8 cellular contexts compared by ENCODE assay signal in the genomic region with DNA sequence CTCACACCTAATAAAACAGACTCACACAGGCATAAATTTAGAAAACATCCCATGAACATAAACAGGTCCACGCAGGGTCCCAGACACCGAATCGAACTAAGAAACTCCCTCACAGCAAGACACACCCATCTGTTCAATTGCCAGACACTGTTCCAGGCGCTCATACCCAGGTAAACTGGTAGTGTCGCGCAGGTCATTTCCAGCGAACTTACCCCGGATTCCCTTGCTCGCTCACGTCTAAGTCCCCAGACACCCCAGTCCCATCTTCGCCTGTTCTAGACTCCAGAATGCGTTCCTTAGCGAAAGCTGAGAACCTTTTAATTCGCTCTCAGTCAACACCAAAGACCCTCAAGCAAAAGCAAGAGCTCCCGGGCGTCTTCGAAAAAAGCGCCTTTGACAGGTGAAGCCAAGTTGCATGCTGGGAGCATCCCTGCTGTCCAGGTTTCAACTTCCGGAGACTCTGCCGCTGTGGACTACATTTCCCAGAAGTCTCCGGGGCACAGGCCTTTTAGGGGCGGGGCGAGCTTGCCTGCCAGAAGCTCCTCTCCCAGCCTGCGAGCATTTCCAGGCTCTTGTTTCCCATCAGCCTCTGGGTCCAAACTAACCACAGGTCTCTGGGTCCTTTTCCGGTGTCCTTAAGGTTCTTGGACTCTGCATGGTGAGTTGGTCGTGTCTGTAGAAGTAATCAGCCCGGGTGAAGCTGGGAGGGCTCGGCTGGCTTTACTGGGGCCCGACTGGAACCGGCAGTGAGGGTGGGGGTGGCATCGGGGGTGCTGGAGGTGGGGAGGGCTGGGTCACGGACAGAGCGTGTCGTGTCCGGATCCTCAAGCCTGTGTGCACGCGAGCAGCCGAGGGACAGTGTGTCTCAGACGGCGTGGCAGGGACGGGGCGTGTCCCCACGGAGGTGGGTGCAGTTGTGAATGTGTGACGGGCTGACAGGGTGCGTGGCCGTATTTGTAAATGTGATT. TPM values are rescaled to one million over a fixed set of nuclear protein-coding genes. Genes with fewer than 3 reads are reported as not detected.
A peak's percentile ranks its signal among the peaks of the same experiment; 100 is the strongest.
DNase-seq lines count a peak whose midpoint lies in the region; ATAC-seq and TF ChIP-seq lines count a peak whose summit lies in the region.

Gene ZNF283, plus strand, starts transcription at position 535 of the 968 bp plus-strand sequence. CDS start 6,184 bp downstream, outside the sequence.

- DNase-seq in CD8-positive, alpha-beta memory T cell = peak; percentile 61 to 85 (median 77)
- DNase-seq in KG1 (lab: John Stamatoyannopoulos, UW) = peak; percentile 72
- DNase-seq in RKO (ENCODE audit: low spot score) = peak; percentile 94
- DNase-seq in activated T-helper 1 cell treated with anti-CD3 and anti-CD28 coated beads, Interleukin-2, amount 50 U/mL, for 16 hours (ENCODE audit: low read depth in 1 of 2, low spot score in 1 of 2) = peak; percentile 52 to 71
- peak; percentile 92 for DNase-seq in fibroblast of pulmonary artery (ENCODE audit: low read depth)
- DNase-seq in naive thymus-derived CD8-positive, alpha-beta T cell = peak; percentile 65 to 91 (median 80)

- peaks cover 2% of the 10 kb centered on the region for H3K36me3 ChIP-seq in CD8-positive, alpha-beta memory T cell (ENCODE audit: insufficient read depth, low read length)

- peaks cover 14 to 34% (median 24%) of the 10 kb centered on the region in 3 donors for H3K36me3 Mint-ChIP-seq in CD8-positive, alpha-beta memory T cell
- H3K36me3 Mint-ChIP-seq in naive thymus-derived CD8-positive, alpha-beta T cell = peaks cover 11 to 33% (median 33%) of the 10 kb centered on the region in 3 donors
- peaks cover 32% of the 10 kb centered on the region for H3K36me3 Mint-ChIP-seq in stimulated activated memory B cell treated with anti-CD40 and anti-IgM and Interleukin-4, amounts not matched to agents 10 μg/mL and 1 μg/mL and 100 μg/mL, for 72 hours

- H3K27me3 Mint-ChIP-seq in CD8-positive, alpha-beta memory T cell = peaks cover 8 to 10% of the 10 kb centered on the region in 2 donors
- H3K27me3 Mint-ChIP-seq in naive thymus-derived CD8-positive, alpha-beta T cell = peaks cover 0 to 16% (median 0%) of the 10 kb centered on the region in 5 donors
- no peaks in the 10 kb centered on the region for H3K27me3 Mint-ChIP-seq in stimulated activated memory B cell treated with anti-CD40 and anti-IgM and Interleukin-4, amounts not matched to agents 10 μg/mL and 1 μg/mL and 100 μg/mL, for 72 hours

- peaks cover 0 to 2% (median 0%) of the 10 kb centered on the region in 5 donors for H3K9me3 Mint-ChIP-seq in CD8-positive, alpha-beta memory T cell
- H3K9me3 Mint-ChIP-seq in naive thymus-derived CD8-positive, alpha-beta T cell = peaks cover 0 to 12% (median 4%) of the 10 kb centered on the region in 9 donors
- peaks cover 15% of the 10 kb centered on the region for H3K9me3 Mint-ChIP-seq in stimulated activated memory B cell treated with anti-CD40 and anti-IgM and Interleukin-4, amounts not matched to agents 10 μg/mL and 1 μg/mL and 100 μg/mL, for 72 hours

- no peak for TF ChIP-seq CTCF in fibroblast of pulmonary artery (IDR thresholded peaks at IDR 0.05; ENCODE audit: low read length, missing control alignments)

- H3K27ac ChIP-seq in CD8-positive, alpha-beta memory T cell (ENCODE audit: low read depth, low read length) = peak within 1 kb of the TSS; percentile 40

- H3K4me3 Mint-ChIP-seq in CD8-positive, alpha-beta memory T cell = peak within 1 kb of the TSS; percentile 86 to 95 (median 91)
- H3K4me3 Mint-ChIP-seq in naive thymus-derived CD8-positive, alpha-beta T cell = peak within 1 kb of the TSS; percentile 83 to 94 (median 91)
- H3K4me3 Mint-ChIP-seq in stimulated activated memory B cell treated with anti-CD40 and anti-IgM and Interleukin-4, amounts not matched to agents 10 μg/mL and 1 μg/mL and 100 μg/mL, for 72 hours = peak within 1 kb of the TSS; percentile 89

- CTCF ChIA-PET in CD8-positive, alpha-beta memory T cell (lab: Charles Lee) = no interaction called here

- no peaks in the 10 kb centered on the region for H3K9me3 ChIP-seq in CD8-positive, alpha-beta memory T cell (ENCODE audit: low read length)

- POLR2A ChIA-PET in CD8-positive, alpha-beta memory T cell (lab: Charles Lee) = no interaction called here
- POLR2A ChIA-PET in naive thymus-derived CD8-positive, alpha-beta T cell (lab: Charles Lee) = interaction anchor here (0.5 to 1.4 kb wide), 6 partner anchors 10 to 338 kb away, joined by 3 to 5 read pairs (median 3); partner anchors contain the start of genes ZNF226 and ZNF45

- peak within 1 kb of the TSS; percentile 14 to 90 (median 74) for H3K27ac Mint-ChIP-seq in CD8-positive, alpha-beta memory T cell
- peak within 1 kb of the TSS; percentile 67 to 89 (median 82) for H3K27ac Mint-ChIP-seq in naive thymus-derived CD8-positive, alpha-beta T cell
- peak within 1 kb of the TSS; percentile 78 for H3K27ac Mint-ChIP-seq in stimulated activated memory B cell treated with anti-CD40 and anti-IgM and Interleukin-4, amounts not matched to agents 10 μg/mL and 1 μg/mL and 100 μg/mL, for 72 hours

- H3K4me3 ChIP-seq in CD8-positive, alpha-beta memory T cell (ENCODE audit: low read length) = peak within 1 kb of the TSS; percentile 78
- peak within 1 kb of the TSS; percentile 71 for H3K4me3 ChIP-seq in fibroblast of pulmonary artery (replicated peaks; ENCODE audit: low read depth, low read length)

- H3K27me3 ChIP-seq in CD8-positive, alpha-beta memory T cell (ENCODE audit: insufficient read depth, low read length, poor library complexity, severe bottlenecking) = no peaks in the 10 kb centered on the region

- peaks cover 18 to 23% (median 21%) of the 10 kb centered on the region in 3 donors for H3K4me1 Mint-ChIP-seq in CD8-positive, alpha-beta memory T cell
- H3K4me1 Mint-ChIP-seq in naive thymus-derived CD8-positive, alpha-beta T cell = peaks cover 12 to 21% (median 19%) of the 10 kb centered on the region in 4 donors
- peaks cover 19% of the 10 kb centered on the region for H3K4me1 Mint-ChIP-seq in stimulated activated memory B cell treated with anti-CD40 and anti-IgM and Interleukin-4, amounts not matched to agents 10 μg/mL and 1 μg/mL and 100 μg/mL, for 72 hours

- ATAC-seq in GM21423 (IDR thresholded peaks at IDR 0.05; ENCODE audit: unreplicated experiment) = peak; percentile 88
- peak; percentile 92 to 96 for ATAC-seq in naive thymus-derived CD8-positive, alpha-beta T cell
- peak; percentile 98 for ATAC-seq in stimulated activated memory B cell treated with anti-CD40 and anti-IgM and Interleukin-4, amounts not matched to agents 10 μg/mL and 1 μg/mL and 100 μg/mL, for 72 hours

- H3K4me1 ChIP-seq in CD8-positive, alpha-beta memory T cell (ENCODE audit: insufficient read depth, low read length) = peaks cover 14% of the 10 kb centered on the region

RNA-seq across cellular contexts. Expression of gene ZNF283, which starts in this region (rescaled TPM):
- total RNA-seq in CD8-positive, alpha-beta memory T cell = 1 to 10 TPM; 5.8 to 6.3 TPM
- 2.7 TPM for polyA plus RNA-seq in CD8-positive, alpha-beta memory T cell
- 10 to 100 TPM; 24.2 to 25.8 TPM for total RNA-seq in naive thymus-derived CD8-positive, alpha-beta T cell
- polyA plus RNA-seq in naive thymus-derived CD8-positive, alpha-beta T cell = 1 to 10 TPM; 3.3 to 4.3 (median 3.7) TPM

Comparison
In these comparisons a context has a peak if more than half of its experiments do, and no peak if none do; other contexts are left out.
1. Peak in every context shown above with its lines: DNase-seq, ATAC-seq, H3K4me3 ChIP-seq and H3K27ac ChIP-seq.